Comparison of ENCODE assay signal across 14 cellular contexts in genomic region chr12:105935981-105936380, GRCh38.
DNase-seq lines count a peak whose midpoint lies in the region; ATAC-seq and TF ChIP-seq lines count a peak whose summit lies in the region.
"Had no signal": no experiment of that assay in that cellular context is flagged by ENCODE, and none has a peak within 500 bp of the region (broad histone marks: within the 10 kb centered on the region; RNA-seq: fewer than 3 reads in every experiment).

No MANE protein-coding gene starts in this region.

- TF ChIP-seq POLR2A in gastroesophageal sphincter (IDR thresholded peaks at IDR 0.05) = no peak

- TF ChIP-seq EP300 in gastroesophageal sphincter (IDR thresholded peaks at IDR 0.05) = no peak

- H3K27ac ChIP-seq in lower lobe of right lung = no peak overlapping the region
- no peak overlapping the region for H3K27ac ChIP-seq in gastroesophageal sphincter

- no peaks in the 10 kb centered on the region for H3K36me3 ChIP-seq in lower lobe of right lung
- H3K36me3 ChIP-seq in gastroesophageal sphincter = no peaks in the 10 kb centered on the region
- H3K36me3 ChIP-seq: HAP-1 had no signal

- H3K27me3 ChIP-seq in lower lobe of right lung (ENCODE audit: low read depth) = no peaks in the 10 kb centered on the region
- H3K27me3 ChIP-seq in gastroesophageal sphincter = no peaks in the 10 kb centered on the region

- H3K4me3 ChIP-seq in foreskin fibroblast (ENCODE audit: low read depth in 1 of 2, low read length in 2 of 2) = no peak overlapping the region
- no peak overlapping the region for H3K4me3 ChIP-seq in lower lobe of right lung
- no peak overlapping the region for H3K4me3 ChIP-seq in gastroesophageal sphincter
- H3K4me3 ChIP-seq: HAP-1, skin epidermis had no signal

- ATAC-seq in lower lobe of right lung (no peak), gastroesophageal sphincter (no peak)
- ATAC-seq: activated CD8-positive, alpha-beta T cell treated with anti-CD3 and anti-CD28 coated beads for 36 hours had no signal

- TF ChIP-seq CTCF in foreskin fibroblast (IDR thresholded peaks at IDR 0.05; ENCODE audit: low read depth, low read length) = no peak
- TF ChIP-seq CTCF in lower lobe of right lung (IDR thresholded peaks at IDR 0.05) = no peak
- no peak for TF ChIP-seq CTCF in gastroesophageal sphincter (IDR thresholded peaks at IDR 0.05)

- intact Hi-C loops in lower lobe of right lung (cut with DNase I) = no loop called here

- H3K4me1 ChIP-seq in lower lobe of right lung (peaks cover 10% of the 10 kb centered on the region), gastroesophageal sphincter (peaks cover 0 to 10% (median 9%) of the 10 kb centered on the region in 3 donors)

- H3K9me3 ChIP-seq in lower lobe of right lung (no peaks in the 10 kb centered on the region), gastroesophageal sphincter (no peaks in the 10 kb centered on the region)
- H3K9me3 ChIP-seq: HAP-1, SK-N-SH had no signal

- DNase-seq in AG08396 (ENCODE audit: low spot score) (peak; percentile 26), HT1080 (ENCODE audit: low read depth) (peak; percentile 62), amniotic epithelial cell (ENCODE audit: low read depth) (peak; percentile 33), foreskin fibroblast (peak; percentile 29 to 34), lower lobe of right lung (no peak), COLO829 (ENCODE audit: low spot score) (no peak)
- DNase-seq in activated naive CD4-positive, alpha-beta T cell treated with anti-CD3 and anti-CD28 coated beads, Interleukin-2, amount 50 U/mL, for 16 hours = no peak
- DNase-seq: activated CD8-positive, alpha-beta T cell treated with anti-CD3 and anti-CD28 coated beads for 36 hours; effector CD8-positive, alpha-beta T cell; NCI-H1105 treated with DMSO at 0.1 percent for 48 hours; SK-N-SH had no signal

- 87 to 100% methylated on average over 1 to 2 of the region's 3 CpGs for WGBS in gastroesophageal sphincter (ENCODE audit: low coverage in 1 of 2), 2 donors

Comparison
In these comparisons a context has a peak if more than half of its experiments do, and no peak if none do; other contexts are left out.
1. DNase-seq: peak in AG08396 (single experiment), HT1080 (single experiment), amniotic epithelial cell (single experiment) and foreskin fibroblast (2 of 2); none in lower lobe of right lung (single experiment), activated naive CD4-positive, alpha-beta T cell treated with anti-CD3 and anti-CD28 coated beads, Interleukin-2, amount 50 U/mL, for 16 hours (single experiment) and COLO829 (single experiment).